In the genomic region with DNA sequence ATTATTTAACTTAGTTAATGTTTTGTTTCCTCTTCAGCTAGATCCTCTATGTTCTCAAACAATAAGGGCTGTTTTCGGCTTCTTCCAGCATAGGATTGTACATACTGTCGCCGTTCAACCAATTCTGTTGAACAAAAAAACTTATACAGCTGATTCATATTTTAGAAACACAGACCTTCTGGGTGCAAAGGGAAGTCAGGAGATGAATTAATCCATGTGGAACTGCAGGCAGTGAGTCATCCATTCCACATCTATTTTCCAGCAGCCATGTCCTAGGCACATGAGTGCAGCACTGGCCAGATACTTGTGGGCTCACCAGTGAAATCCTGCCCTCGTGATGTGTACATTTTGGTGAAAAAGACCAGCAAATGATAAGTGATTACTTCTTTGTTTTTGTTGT, we compare ENCODE assay signal across 22 cellular contexts.
A peak's percentile ranks its signal among the peaks of the same experiment; 100 is the strongest.
DNase-seq lines count a peak whose midpoint lies in the region; ATAC-seq, FAIRE-seq and TF ChIP-seq lines count a peak whose summit lies in the region.
"Had no signal": no experiment of that assay in that cellular context is flagged by ENCODE, and none has a peak within 500 bp of the region (broad histone marks: within the 10 kb centered on the region; RNA-seq: fewer than 3 reads in every experiment).

No MANE protein-coding gene starts in this region.

- H3K27me3 Mint-ChIP-seq in activated CD8-positive, alpha-beta T cell treated with anti-CD3 and anti-CD28 coated beads, Interleukin-2, amount 10 ng/mL, durations not matched to agents 7 days and 5 days (ENCODE audit: low read depth) = no peaks in the 10 kb centered on the region
- H3K27me3 Mint-ChIP-seq: activated naive CD8-positive, alpha-beta T cell; activated T-cell treated with anti-CD3 and anti-CD28 coated beads, Interleukin-2, amount 50 U/mL, for 24 hours; stimulated activated naive CD8-positive, alpha-beta T cell treated with anti-CD3 and anti-CD28 coated beads, Interleukin-15, amount 100 ng/mL, for 72 hours had no signal

- no peak for ATAC-seq in activated CD8-positive, alpha-beta T cell treated with anti-CD3 and anti-CD28 coated beads, Interleukin-2, amount 10 ng/mL, durations not matched to agents 7 days and 5 days
- ATAC-seq: gastroesophageal sphincter; stimulated activated naive CD8-positive, alpha-beta T cell treated with anti-CD3 and anti-CD28 coated beads, Interleukin-15, amount 100 ng/mL, for 72 hours had no signal

- no peak overlapping the region for H2BK5ac ChIP-seq in mesenchymal stem cell (ENCODE audit: low read depth, low read length, poor library complexity, severe bottlenecking)

- no peak overlapping the region for H3K27ac Mint-ChIP-seq in activated CD8-positive, alpha-beta T cell treated with anti-CD3 and anti-CD28 coated beads, Interleukin-2, amount 10 ng/mL, durations not matched to agents 7 days and 5 days
- H3K27ac Mint-ChIP-seq: activated naive CD8-positive, alpha-beta T cell; activated T-cell treated with anti-CD3 and anti-CD28 coated beads, Interleukin-2, amount 50 U/mL, for 24 hours; stimulated activated naive CD8-positive, alpha-beta T cell treated with anti-CD3 and anti-CD28 coated beads, Interleukin-15, amount 100 ng/mL, for 72 hours had no signal

- no peak overlapping the region for H3K4me2 ChIP-seq in endothelial cell of umbilical vein (ENCODE audit: insufficient read depth, low read length)
- H3K4me2 ChIP-seq in mesenchymal stem cell (ENCODE audit: low read length, poor library complexity, severe bottlenecking) = no peak overlapping the region
- H3K4me2 ChIP-seq: GM23338 had no signal

- no peaks in the 10 kb centered on the region for H3K79me2 ChIP-seq in endothelial cell of umbilical vein (ENCODE audit: control insufficient read depth, insufficient read depth, low read length)

- H3K79me1 ChIP-seq in mesenchymal stem cell (replicated peaks; ENCODE audit: low read length, poor library complexity, severe bottlenecking) = peaks cover 40% of the 10 kb centered on the region

- H2AFZ ChIP-seq in endothelial cell of umbilical vein (ENCODE audit: low read depth, low read length) (no peak overlapping the region), mesenchymal stem cell (ENCODE audit: low read depth, low read length) (no peak overlapping the region)
- H2AFZ ChIP-seq: GM23338 had no signal

- no peak overlapping the region for H4K91ac ChIP-seq in mesenchymal stem cell (ENCODE audit: low read length)

- in situ Hi-C loops in ACHN (cut with HindIII; ENCODE audit: low pct_ligation_motif_present, low pct_unique_long_range_greater_than_20kb, low sequenced_read_pairs) = no loop called here

- H3K4me3 ChIP-seq in endothelial cell of umbilical vein (replicated peaks in 1 of 3; ENCODE audit: insufficient read depth in 1 of 3, low read depth in 1 of 3, low read length in 3 of 3) (no peak overlapping the region), mesenchymal stem cell (ENCODE audit: insufficient read depth in 1 of 2, low read depth in 1 of 2, low read length in 2 of 2) (no peak overlapping the region), esophagus squamous epithelium (no peak overlapping the region)
- H3K4me3 ChIP-seq: gastroesophageal sphincter, GM23338, prostate gland, SJSA1 had no signal

- 85% methylated on average over 4 of the region's 4 CpGs for WGBS in mesenchymal stem cell
- 84 to 88% methylated on average over 4 of the region's 4 CpGs for WGBS in esophagus squamous epithelium, 2 donors

- H3K14ac ChIP-seq in mesenchymal stem cell (ENCODE audit: low read length in 2 of 2) = no peak overlapping the region

- intact Hi-C loops in endothelial cell of umbilical vein (cut with micrococcal nuclease) (no loop called here), esophagus squamous epithelium (cut with DNase I) (loop anchor here (10.0 kb wide), 1 partner anchor 823 kb away; no protein-coding TSS in a partner anchor)

- POLR2A ChIA-PET in endothelial cell of umbilical vein (lab: Charles Lee) = no interaction called here
- POLR2A ChIA-PET in activated CD8-positive, alpha-beta T cell treated with anti-CD3 and anti-CD28 coated beads, Interleukin-2, amount 10 ng/mL, durations not matched to agents 7 days and 5 days (lab: Charles Lee) = no interaction called here

- BruUV-seq in endothelial cell of umbilical vein (replicated peaks; lab: Mats Ljungman, UMichigan) = no TSS peak

- no peak overlapping the region for H2BK12ac ChIP-seq in mesenchymal stem cell (ENCODE audit: low read length in 2 of 2)

- H3K36me3 ChIP-seq in endothelial cell of umbilical vein (ENCODE audit: control insufficient read depth in 2 of 2, extremely low read depth in 1 of 2, insufficient read depth in 2 of 2, low read length in 2 of 2) (no peaks in the 10 kb centered on the region), mesenchymal stem cell (ENCODE audit: control insufficient read depth in 1 of 2, insufficient read depth in 2 of 2, low read depth in 1 of 2, low read length in 2 of 2) (peaks cover 3 to 13% of the 10 kb centered on the region in 2 experiments), esophagus squamous epithelium (no peaks in the 10 kb centered on the region)
- H3K36me3 ChIP-seq: gastroesophageal sphincter, prostate gland, SJSA1 had no signal

- no peak overlapping the region for H3K4me3 Mint-ChIP-seq in activated CD8-positive, alpha-beta T cell treated with anti-CD3 and anti-CD28 coated beads, Interleukin-2, amount 10 ng/mL, durations not matched to agents 7 days and 5 days
- H3K4me3 Mint-ChIP-seq: activated naive CD8-positive, alpha-beta T cell; activated T-cell treated with anti-CD3 and anti-CD28 coated beads, Interleukin-2, amount 50 U/mL, for 24 hours; GM23338; nephron; stimulated activated naive CD8-positive, alpha-beta T cell treated with anti-CD3 and anti-CD28 coated beads, Interleukin-15, amount 100 ng/mL, for 72 hours had no signal

- H4K20me1 ChIP-seq in endothelial cell of umbilical vein (replicated peaks; ENCODE audit: control insufficient read depth, extremely low read depth, insufficient read depth, low read length) = no peaks in the 10 kb centered on the region

- H3K4ac ChIP-seq in mesenchymal stem cell (ENCODE audit: low read depth in 1 of 2, low read length in 2 of 2) = no peak overlapping the region

- H3K9me3 Mint-ChIP-seq in activated CD8-positive, alpha-beta T cell treated with anti-CD3 and anti-CD28 coated beads, Interleukin-2, amount 10 ng/mL, durations not matched to agents 7 days and 5 days (ENCODE audit: insufficient read depth) = no peaks in the 10 kb centered on the region

- H2BK120ac ChIP-seq in mesenchymal stem cell (ENCODE audit: low read depth, low read length) = no peak overlapping the region

- no peak overlapping the region for H3K18ac ChIP-seq in mesenchymal stem cell (ENCODE audit: low read depth in 1 of 2, low read length in 2 of 2)

- H3K4me1 Mint-ChIP-seq in activated CD8-positive, alpha-beta T cell treated with anti-CD3 and anti-CD28 coated beads, Interleukin-2, amount 10 ng/mL, durations not matched to agents 7 days and 5 days (ENCODE audit: low read depth) = no peaks in the 10 kb centered on the region

- H2AK5ac ChIP-seq in mesenchymal stem cell (ENCODE audit: low read length, severe bottlenecking) = no peak overlapping the region

- DNase-seq in ACHN (peak; percentile 73), HT1080 (ENCODE audit: low read depth) (peak; percentile 71), endothelial cell of umbilical vein (ENCODE audit: low read depth, low spot score) (peak; percentile 42), mesenchymal stem cell (peak; percentile 28), esophagus squamous epithelium (lab: John Stamatoyannopoulos, UW) (no peak), NCI-H748 treated with DMSO at 0.1 percent for 48 hours (lab: John Stamatoyannopoulos, UW) (no peak), NOMO-1 (lab: John Stamatoyannopoulos, UW; ENCODE audit: unreplicated experiment in 2 of 2) (no peak)
- DNase-seq in activated CD8-positive, alpha-beta T cell treated with anti-CD3 and anti-CD28 coated beads, Interleukin-2, amount 10 ng/mL, durations not matched to agents 7 days and 5 days = no peak
- DNase-seq: activated T-cell treated with anti-CD3 and anti-CD28 coated beads, Interleukin-2, amount 50 U/mL, for 24 hours; COR-L47; GDM1; NCI-H187; NCI-H510A treated with DMSO at 0.1 percent for 48 hours; stimulated activated naive CD8-positive, alpha-beta T cell treated with anti-CD3 and anti-CD28 coated beads, Interleukin-15, amount 100 ng/mL, for 72 hours had no signal

- CTCF ChIA-PET in endothelial cell of umbilical vein (lab: Charles Lee) = interaction anchor here (0.6 to 8.0 kb wide), 4 partner anchors 36 to 822 kb away, joined by 3 to 69 read pairs (median 4); no protein-coding TSS in a partner anchor
- CTCF ChIA-PET in activated CD8-positive, alpha-beta T cell treated with anti-CD3 and anti-CD28 coated beads, Interleukin-2, amount 10 ng/mL, durations not matched to agents 7 days and 5 days (lab: Charles Lee) = no interaction called here

- no peaks in the 10 kb centered on the region for H3K9me3 ChIP-seq in endothelial cell of umbilical vein (replicated peaks; ENCODE audit: control insufficient read depth, insufficient read depth, low read length)
- H3K9me3 ChIP-seq in mesenchymal stem cell (ENCODE audit: control insufficient read depth, low read length) = peaks cover 4% of the 10 kb centered on the region
- H3K9me3 ChIP-seq in esophagus squamous epithelium = no peaks in the 10 kb centered on the region
- H3K9me3 ChIP-seq: gastroesophageal sphincter, prostate gland, SJSA1 had no signal

- no peak for TF ChIP-seq CTCF in endothelial cell of umbilical vein (IDR thresholded peaks at IDR 0.05; ENCODE audit: extremely low read depth in 1 of 2, insufficient read depth in 1 of 2, low read depth in 1 of 2, low read length in 2 of 2)
- TF ChIP-seq CTCF in esophagus squamous epithelium (IDR thresholded peaks at IDR 0.05) = no peak

- no peak overlapping the region for H2BK15ac ChIP-seq in mesenchymal stem cell (ENCODE audit: low read depth, poor library complexity, severe bottlenecking)

- FAIRE-seq in endothelial cell of umbilical vein (lab: Jason Lieb, UNC) = peak; percentile 46
- FAIRE-seq: GM12892, HTR-8/SVneo had no signal

- H3K4me1 ChIP-seq in endothelial cell of umbilical vein (ENCODE audit: control insufficient read depth, extremely low read depth, insufficient read depth, low read length) (no peaks in the 10 kb centered on the region), mesenchymal stem cell (ENCODE audit: control insufficient read depth, insufficient read depth, low read depth, low read length) (peaks cover 13% of the 10 kb centered on the region), esophagus squamous epithelium (peaks cover 0 to 10% (median 0%) of the 10 kb centered on the region in 3 donors)
- H3K4me1 ChIP-seq: prostate gland had no signal

- no peak overlapping the region for H3K23ac ChIP-seq in mesenchymal stem cell (ENCODE audit: low read length in 2 of 2)

- H3K27ac ChIP-seq in endothelial cell of umbilical vein (ENCODE audit: insufficient read depth, low read depth, low read length) = no peak overlapping the region
- peak overlapping the region; percentile 43 for H3K27ac ChIP-seq in mesenchymal stem cell (ENCODE audit: low read length, poor library complexity, severe bottlenecking)
- no peak overlapping the region for H3K27ac ChIP-seq in esophagus squamous epithelium
- H3K27ac ChIP-seq: prostate gland, SJSA1 had no signal

- H3K36me3 Mint-ChIP-seq in activated CD8-positive, alpha-beta T cell treated with anti-CD3 and anti-CD28 coated beads, Interleukin-2, amount 10 ng/mL, durations not matched to agents 7 days and 5 days (ENCODE audit: low read depth) = peaks cover 3% of the 10 kb centered on the region

- no peak for TF ChIP-seq POLR2A in endothelial cell of umbilical vein (IDR thresholded peaks at IDR 0.05; ENCODE audit: low read depth, low read length)
- TF ChIP-seq POLR2A in esophagus squamous epithelium (IDR thresholded peaks at IDR 0.05) = no peak

- no peaks in the 10 kb centered on the region for H3K9me1 ChIP-seq in endothelial cell of umbilical vein (replicated peaks; ENCODE audit: control insufficient read depth, extremely low read depth, insufficient read depth, low read length)

- H3K9ac ChIP-seq in endothelial cell of umbilical vein (replicated peaks; ENCODE audit: extremely low read depth, insufficient read depth, low read length) (no peak overlapping the region), mesenchymal stem cell (ENCODE audit: low read length) (no peak overlapping the region)

- dilution Hi-C loops in endothelial cell of umbilical vein (cut with MboI; ENCODE audit: extremely low pct_ligation_motif_present, low sequenced_read_pairs) = no loop called here

- H4K8ac ChIP-seq in mesenchymal stem cell (ENCODE audit: low read length) = no peak overlapping the region

- H3K27me3 ChIP-seq in endothelial cell of umbilical vein (ENCODE audit: control insufficient read depth in 2 of 2, insufficient read depth in 2 of 2, low read length in 2 of 2) (no peaks in the 10 kb centered on the region), mesenchymal stem cell (ENCODE audit: control insufficient read depth in 1 of 2, insufficient read depth in 1 of 2, low read length in 2 of 2) (no peaks in the 10 kb centered on the region), esophagus squamous epithelium (no peaks in the 10 kb centered on the region)
- H3K27me3 ChIP-seq: gastroesophageal sphincter, SJSA1 had no signal

Comparison
In these comparisons a context has a peak if more than half of its experiments do, and no peak if none do; other contexts are left out.
1. DNase-seq: peak in ACHN (single experiment), HT1080 (single experiment), endothelial cell of umbilical vein (single experiment) and mesenchymal stem cell (single experiment); none in esophagus squamous epithelium (single experiment), NCI-H748 treated with DMSO at 0.1 percent for 48 hours (single experiment), NOMO-1 (0 of 2) and activated CD8-positive, alpha-beta T cell treated with anti-CD3 and anti-CD28 coated beads, Interleukin-2, amount 10 ng/mL, durations not matched to agents 7 days and 5 days (single experiment).